Comparison of ENCODE assay signal across 13 cellular contexts in the genomic region with DNA sequence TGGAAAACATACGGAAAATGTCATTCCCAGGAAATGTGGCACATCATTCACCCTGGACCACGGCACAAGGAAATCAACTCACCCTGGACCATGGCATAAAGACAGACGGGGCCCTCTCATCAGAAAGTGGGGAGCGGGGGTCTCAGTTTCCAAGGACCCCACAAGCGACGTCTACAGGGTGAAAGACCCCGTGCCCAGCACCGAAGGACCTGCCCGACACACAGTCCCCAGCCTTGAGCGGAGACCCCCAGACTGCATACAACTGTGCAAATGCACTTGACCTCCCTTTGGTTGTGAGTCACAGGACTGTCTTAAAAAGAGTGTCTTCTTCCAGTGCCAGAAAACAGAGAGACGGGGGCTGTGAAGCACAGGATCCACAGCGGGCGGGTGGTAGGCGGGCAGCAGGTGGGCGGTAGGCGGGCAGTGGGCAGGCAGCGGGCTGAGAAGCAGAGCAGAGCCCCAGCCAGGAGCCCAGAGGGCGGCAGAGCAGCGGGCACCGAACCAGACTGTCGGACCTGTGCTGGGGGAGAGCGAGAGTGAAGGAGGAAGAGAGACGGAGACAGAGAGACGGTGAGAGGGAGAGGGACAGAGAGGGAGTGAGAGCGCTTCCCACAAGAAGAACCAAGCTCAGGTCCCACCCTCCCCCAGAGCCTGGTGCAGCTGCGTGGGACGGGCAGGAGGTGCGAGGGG. TPM values are rescaled to one million over a fixed set of nuclear protein-coding genes. Genes with fewer than 3 reads are reported as not detected.
A peak's percentile ranks its signal among the peaks of the same experiment; 100 is the strongest.
DNase-seq lines count a peak whose midpoint lies in the region; ATAC-seq, FAIRE-seq and TF ChIP-seq lines count a peak whose summit lies in the region.
"Had no signal": no experiment of that assay in that cellular context is flagged by ENCODE, and none has a peak within 500 bp of the region (broad histone marks: within the 10 kb centered on the region; RNA-seq: fewer than 3 reads in every experiment).

No MANE protein-coding gene starts in this region.

- peaks cover 62% of the 10 kb centered on the region for H3K4me1 Mint-ChIP-seq in activated CD4-positive, alpha-beta T cell treated with anti-CD3 and anti-CD28 coated beads for 36 hours
- H3K4me1 Mint-ChIP-seq in astrocyte (ENCODE audit: low read depth, unreplicated experiment), result peaks cover 37% of the 10 kb centered on the region
- peaks cover 28% of the 10 kb centered on the region for H3K4me1 Mint-ChIP-seq in memory B cell

- peaks cover 79% of the 10 kb centered on the region for H4K20me1 ChIP-seq in astrocyte (ENCODE audit: insufficient read depth, low read length)

- H3K4me3 ChIP-seq in astrocyte (ENCODE audit: insufficient read depth, low read depth, low read length) (no peak overlapping the region), suprapubic skin (no peak overlapping the region)
- H3K4me3 ChIP-seq: A549, GM23248, left lung had no signal

- H3K79me2 ChIP-seq in astrocyte (ENCODE audit: insufficient read depth, low read length), result peaks cover 88% of the 10 kb centered on the region

- peak overlapping the region; percentile 7 for H3K27ac Mint-ChIP-seq in activated CD4-positive, alpha-beta T cell treated with anti-CD3 and anti-CD28 coated beads for 36 hours
- H3K27ac Mint-ChIP-seq in astrocyte (ENCODE audit: unreplicated experiment) (no peak overlapping the region), memory B cell (peak overlapping the region; percentile 38)

- no peak overlapping the region for H3K9ac ChIP-seq in astrocyte (ENCODE audit: low read length)
- H3K9ac ChIP-seq: GM23248 had no signal

- no peaks in the 10 kb centered on the region for H3K27me3 ChIP-seq in astrocyte (ENCODE audit: insufficient read depth, low read length)
- H3K27me3 ChIP-seq in suprapubic skin, result no peaks in the 10 kb centered on the region
- H3K27me3 ChIP-seq: left lung had no signal

- no peak for FAIRE-seq in astrocyte (lab: Jason Lieb, UNC)
- FAIRE-seq: A549 had no signal

- TF ChIP-seq POLR2A in suprapubic skin (IDR thresholded peaks at IDR 0.05), result no peak

- H3K9me3 Mint-ChIP-seq in activated CD4-positive, alpha-beta T cell treated with anti-CD3 and anti-CD28 coated beads for 36 hours (ENCODE audit: low read depth), result no peaks in the 10 kb centered on the region
- peaks cover 2% of the 10 kb centered on the region for H3K9me3 Mint-ChIP-seq in astrocyte (ENCODE audit: unreplicated experiment)
- no peaks in the 10 kb centered on the region for H3K9me3 Mint-ChIP-seq in memory B cell

- TF ChIP-seq CTCF in astrocyte (IDR thresholded peaks at IDR 0.05; ENCODE audit: insufficient read depth, low read depth, low read length), result no peak
- TF ChIP-seq CTCF in suprapubic skin (IDR thresholded peaks at IDR 0.05), result no peak

- no peaks in the 10 kb centered on the region for H3K9me3 ChIP-seq in astrocyte (ENCODE audit: insufficient read depth, low read depth, low read length)
- H3K9me3 ChIP-seq in suprapubic skin, result no peaks in the 10 kb centered on the region
- H3K9me3 ChIP-seq: A549, left lung had no signal

- POLR2A ChIA-PET in activated CD4-positive, alpha-beta T cell treated with anti-CD3 and anti-CD28 coated beads for 36 hours (lab: Charles Lee), result no interaction called here

- H3K36me3 ChIP-seq in astrocyte (ENCODE audit: insufficient read depth, low read length) (no peaks in the 10 kb centered on the region), suprapubic skin (no peaks in the 10 kb centered on the region)
- H3K36me3 ChIP-seq: left lung had no signal

- peak; percentile 14 for DNase-seq in activated CD4-positive, alpha-beta T cell treated with anti-CD3 and anti-CD28 coated beads for 36 hours
- no peak for DNase-seq in activated CD4-positive, alpha-beta T cell treated with anti-CD3 and anti-CD28 coated beads for 48 hours
- DNase-seq in astrocyte (ENCODE audit: low read depth) (no peak), memory B cell (ENCODE audit: low spot score in 2 of 2) (no peak), suprapubic skin (ENCODE audit: low spot score in 2 of 2) (peak; percentile 60 to 68), ACHN (no peak)
- DNase-seq: erythroblast, NCI-H1417 treated with DMSO at 0.1 percent for 48 hours had no signal

- H2AFZ ChIP-seq in astrocyte (ENCODE audit: low read depth, low read length), result no peak overlapping the region
- H2AFZ ChIP-seq: GM23248 had no signal

- H3K4me2 ChIP-seq in astrocyte (ENCODE audit: low read length), result no peak overlapping the region
- H3K4me2 ChIP-seq: A549 had no signal

- no peak for TF ChIP-seq EP300 in suprapubic skin (IDR thresholded peaks at IDR 0.05)

- in situ Hi-C loops in ACHN (cut with HindIII; ENCODE audit: low pct_ligation_motif_present, low pct_unique_long_range_greater_than_20kb, low sequenced_read_pairs), result no loop called here

- CTCF ChIA-PET in activated CD4-positive, alpha-beta T cell treated with anti-CD3 and anti-CD28 coated beads for 36 hours (lab: Charles Lee), result no interaction called here

- WGBS in suprapubic skin, result 92% methylated on average over 27 of the region's 28 CpGs

- no peaks in the 10 kb centered on the region for H3K27me3 Mint-ChIP-seq in activated CD4-positive, alpha-beta T cell treated with anti-CD3 and anti-CD28 coated beads for 36 hours
- H3K27me3 Mint-ChIP-seq in astrocyte (ENCODE audit: low read depth, unreplicated experiment) (no peaks in the 10 kb centered on the region), memory B cell (no peaks in the 10 kb centered on the region)

- no peak overlapping the region for H3K4me3 Mint-ChIP-seq in activated CD4-positive, alpha-beta T cell treated with anti-CD3 and anti-CD28 coated beads for 36 hours
- H3K4me3 Mint-ChIP-seq in astrocyte (ENCODE audit: unreplicated experiment) (no peak overlapping the region), memory B cell (peak overlapping the region; percentile 11)

- intact Hi-C loops in activated CD4-positive, alpha-beta T cell treated with anti-CD3 and anti-CD28 coated beads for 36 hours (cut with DNase I, micrococcal nuclease), result no loop called here

- no peak for ATAC-seq in activated CD4-positive, alpha-beta T cell treated with anti-CD3 and anti-CD28 coated beads for 36 hours
- no peak for ATAC-seq in memory B cell (ENCODE audit: low read depth)
- no peak for ATAC-seq in HG02870 (IDR thresholded peaks at IDR 0.05; ENCODE audit: unreplicated experiment)
- ATAC-seq in GM21786 (IDR thresholded peaks at IDR 0.05; ENCODE audit: unreplicated experiment), result no peak
- ATAC-seq: A549, left lung had no signal

- H3K36me3 Mint-ChIP-seq in activated CD4-positive, alpha-beta T cell treated with anti-CD3 and anti-CD28 coated beads for 36 hours (ENCODE audit: low read depth), result no peaks in the 10 kb centered on the region
- H3K36me3 Mint-ChIP-seq in astrocyte (ENCODE audit: low read depth, unreplicated experiment), result peaks cover 3% of the 10 kb centered on the region
- H3K36me3 Mint-ChIP-seq in memory B cell, result peaks cover 2% of the 10 kb centered on the region

- H3K4me1 ChIP-seq in astrocyte (ENCODE audit: insufficient read depth, low read length) (peaks cover 44% of the 10 kb centered on the region), suprapubic skin (peaks cover 31% of the 10 kb centered on the region)

- peak overlapping the region; percentile 42 for H3K27ac ChIP-seq in astrocyte (ENCODE audit: low read depth, low read length)
- H3K27ac ChIP-seq in suprapubic skin, result peak overlapping the region; percentile 37
- H3K27ac ChIP-seq: GM23248, left lung had no signal

RNA-seq across cellular contexts. Expression of a gene that starts 30.4 kb away (rescaled TPM):
- total RNA-seq in activated CD4-positive, alpha-beta T cell treated with anti-CD3 and anti-CD28 coated beads for 36 hours, result 10 to 100 TPM; 33.0 to 34.7 TPM
- 41.1 and 41.4 TPM in 2 replicates for total RNA-seq in astrocyte
- total RNA-seq in suprapubic skin, result 10 to 100 TPM; 15.3 to 37.1 (median 16.4) TPM

Comparison
In these comparisons a context has a peak if more than half of its experiments do, and no peak if none do; other contexts are left out.
1. DNase-seq: peak in activated CD4-positive, alpha-beta T cell treated with anti-CD3 and anti-CD28 coated beads for 36 hours (single experiment) and suprapubic skin (2 of 2); none in activated CD4-positive, alpha-beta T cell treated with anti-CD3 and anti-CD28 coated beads for 48 hours (single experiment), astrocyte (single experiment), memory B cell (0 of 2) and ACHN (single experiment).